ENCODE assay signal across 11 cellular contexts in the genomic region with DNA sequence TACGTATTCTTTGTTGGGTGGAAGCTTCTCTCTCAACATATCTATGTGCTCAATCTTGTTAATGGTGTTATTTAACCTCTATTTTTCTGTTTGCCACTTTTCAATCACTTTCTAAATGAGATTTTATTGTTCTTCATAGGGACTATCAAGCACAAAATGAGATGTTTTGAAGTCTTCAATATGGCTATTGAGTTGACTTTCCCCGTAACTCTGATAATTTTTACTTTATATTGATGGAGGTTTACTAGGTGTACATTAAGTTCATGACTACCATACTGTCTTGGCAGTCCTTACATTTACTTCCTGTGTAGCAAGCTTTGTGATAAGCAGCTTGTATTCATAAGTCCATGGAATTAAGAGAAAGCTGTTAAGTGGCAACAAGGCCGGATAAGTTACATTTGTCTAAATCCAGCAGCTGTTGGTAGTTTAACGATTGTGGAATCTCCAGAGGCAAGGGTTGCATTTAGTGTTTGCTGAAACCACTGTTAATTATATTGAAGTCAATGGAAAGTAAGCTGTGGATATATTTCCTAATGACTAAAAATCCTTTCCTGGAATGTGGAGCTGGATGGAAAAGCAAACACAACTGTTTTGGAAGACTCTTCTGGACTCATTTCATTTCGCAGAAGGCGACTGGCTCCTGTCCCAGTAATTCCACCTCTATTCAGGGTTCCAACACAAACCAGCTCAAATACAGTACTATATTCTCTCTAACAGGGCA. TPM values are rescaled to one million over a fixed set of nuclear protein-coding genes. Genes with fewer than 3 reads are reported as not detected.
A peak's percentile ranks its signal among the peaks of the same experiment; 100 is the strongest.
DNase-seq lines count a peak whose midpoint lies in the region; ATAC-seq and TF ChIP-seq lines count a peak whose summit lies in the region.
"Had no signal": no experiment of that assay in that cellular context is flagged by ENCODE, and none has a peak within 500 bp of the region (broad histone marks: within the 10 kb centered on the region; RNA-seq: fewer than 3 reads in every experiment).

No MANE protein-coding gene starts in this region.

- H3K9me3 Mint-ChIP-seq in stimulated activated memory B cell treated with anti-CD40 and anti-IgM and Interleukin-4, amounts not matched to agents 10 μg/mL and 1 μg/mL and 100 μg/mL, for 72 hours: no peaks in the 10 kb centered on the region
- no peaks in the 10 kb centered on the region for H3K9me3 Mint-ChIP-seq in immature natural killer cell
- H3K9me3 Mint-ChIP-seq: activated T-helper 2 cell treated with anti-CD3 and anti-CD28 coated beads, Interferon-gamma antibody, Interleukin-2, Interleukin-4, amounts not matched to agents 10 μg/mL and 5 μg/mL and 100 μg/mL, durations not matched to agents 14 hours and 24 hours and 36 hours had no signal

- H3K36me3 Mint-ChIP-seq in stimulated activated memory B cell treated with anti-CD40 and anti-IgM and Interleukin-4, amounts not matched to agents 10 μg/mL and 1 μg/mL and 100 μg/mL, for 72 hours: peaks cover 14% of the 10 kb centered on the region
- H3K36me3 Mint-ChIP-seq in immature natural killer cell: no peaks in the 10 kb centered on the region

- no peak overlapping the region for H3K4me3 Mint-ChIP-seq in stimulated activated memory B cell treated with anti-CD40 and anti-IgM and Interleukin-4, amounts not matched to agents 10 μg/mL and 1 μg/mL and 100 μg/mL, for 72 hours
- no peak overlapping the region for H3K4me3 Mint-ChIP-seq in immature natural killer cell

- no peak for ATAC-seq in psoas muscle
- ATAC-seq in stimulated activated memory B cell treated with anti-CD40 and anti-IgM and Interleukin-4, amounts not matched to agents 10 μg/mL and 1 μg/mL and 100 μg/mL, for 72 hours: no peak

- peaks cover 12% of the 10 kb centered on the region for H3K4me1 ChIP-seq in SJCRH30
- peaks cover 50% of the 10 kb centered on the region for H3K4me1 ChIP-seq in psoas muscle

- no peaks in the 10 kb centered on the region for H3K36me3 ChIP-seq in SJCRH30
- H3K36me3 ChIP-seq in psoas muscle (ENCODE audit: insufficient read depth in 1 of 2, low read depth in 1 of 2): no peaks in the 10 kb centered on the region
- H3K36me3 ChIP-seq: upper lobe of left lung had no signal

- H3K4me3 ChIP-seq in SJCRH30 (no peak overlapping the region), fibroblast of the aortic adventitia (ENCODE audit: low read depth, low read length) (no peak overlapping the region), psoas muscle (no peak overlapping the region)
- H3K4me3 ChIP-seq: upper lobe of left lung had no signal

- no peak overlapping the region for H3K27ac Mint-ChIP-seq in stimulated activated memory B cell treated with anti-CD40 and anti-IgM and Interleukin-4, amounts not matched to agents 10 μg/mL and 1 μg/mL and 100 μg/mL, for 72 hours
- H3K27ac Mint-ChIP-seq in immature natural killer cell: no peak overlapping the region
- H3K27ac Mint-ChIP-seq: activated T-helper 2 cell treated with anti-CD3 and anti-CD28 coated beads, Interferon-gamma antibody, Interleukin-2, Interleukin-4, amounts not matched to agents 10 μg/mL and 5 μg/mL and 100 μg/mL, durations not matched to agents 14 hours and 24 hours and 36 hours had no signal

- H3K4me1 Mint-ChIP-seq in stimulated activated memory B cell treated with anti-CD40 and anti-IgM and Interleukin-4, amounts not matched to agents 10 μg/mL and 1 μg/mL and 100 μg/mL, for 72 hours: peaks cover 25% of the 10 kb centered on the region
- peaks cover 5 to 7% of the 10 kb centered on the region in 2 donors for H3K4me1 Mint-ChIP-seq in immature natural killer cell

- DNase-seq in DMS 273 (lab: John Stamatoyannopoulos, UW; ENCODE audit: unreplicated experiment): peak; percentile 51
- peak; percentile 69 to 92 for DNase-seq in SJCRH30
- peak; percentile 76 for DNase-seq in fibroblast of the aortic adventitia (ENCODE audit: low read depth)
- DNase-seq in psoas muscle: no peak
- no peak for DNase-seq in hepatic stellate cell (ENCODE audit: low spot score)
- DNase-seq in MV-4-11 (lab: John Stamatoyannopoulos, UW): no peak
- no peak for DNase-seq in immature natural killer cell
- DNase-seq: upper lobe of left lung had no signal

- 36 to 39% (median 39%) methylated on average over 6 of the region's 6 CpGs for WGBS in psoas muscle, 3 donors

- no peaks in the 10 kb centered on the region for H3K27me3 Mint-ChIP-seq in stimulated activated memory B cell treated with anti-CD40 and anti-IgM and Interleukin-4, amounts not matched to agents 10 μg/mL and 1 μg/mL and 100 μg/mL, for 72 hours
- peaks cover 0 to 2% (median 0%) of the 10 kb centered on the region in 3 donors for H3K27me3 Mint-ChIP-seq in immature natural killer cell (ENCODE audit: low read depth in 3 of 3)

- TF ChIP-seq CTCF in fibroblast of the aortic adventitia (IDR thresholded peaks at IDR 0.05; ENCODE audit: insufficient read depth, low read length) (no peak), psoas muscle (IDR thresholded peaks at IDR 0.05) (no peak)

- H3K27ac ChIP-seq in SJCRH30 (no peak overlapping the region), psoas muscle (peak overlapping the region; percentile 60)
- H3K27ac ChIP-seq: C4-2B had no signal

- H3K27me3 ChIP-seq in SJCRH30 (no peaks in the 10 kb centered on the region), psoas muscle (ENCODE audit: insufficient read depth in 3 of 3, low read length in 2 of 3) (no peaks in the 10 kb centered on the region)
- H3K27me3 ChIP-seq: upper lobe of left lung had no signal

- H3K9me3 ChIP-seq in SJCRH30 (replicated peaks): no peaks in the 10 kb centered on the region
- no peaks in the 10 kb centered on the region for H3K9me3 ChIP-seq in psoas muscle
- H3K9me3 ChIP-seq: upper lobe of left lung had no signal

- intact Hi-C loops in psoas muscle (cut with DNase I): no loop called here

RNA-seq across cellular contexts. Expression of gene SMIM29, which starts 57.3 kb away (rescaled TPM):
- total RNA-seq in SJCRH30 (2014; rRNA removed; shearing (Covaris generic)): 3.1 and 3.2 TPM in 2 replicates
- total RNA-seq in fibroblast of the aortic adventitia (ENCODE audit: low replicate concordance): 14.7 and 44.7 TPM in 2 replicates
- 10 to 100 TPM; 14.4 to 59.4 (median 31.5) TPM for total RNA-seq in psoas muscle
- 100 to 1,000 TPM in 1 of 3 donors, 10 to 100 TPM in 2; 24.6 to 100 (median 44.1) TPM for polyA plus RNA-seq in psoas muscle
- polyA plus RNA-seq in immature natural killer cell: 100 to 1,000 TPM in 1 of 3 donors, 10 to 100 TPM in 2; 86.1 to 101 (median 89.1) TPM

Comparison
In these comparisons a context has a peak if more than half of its experiments do, and no peak if none do; other contexts are left out.
1. DNase-seq: peak in DMS 273 (single experiment), SJCRH30 (2 of 2) and fibroblast of the aortic adventitia (single experiment); none in psoas muscle (0 of 2), hepatic stellate cell (single experiment), MV-4-11 (single experiment) and immature natural killer cell (0 of 3).